ENCODE assay signal across 11 cellular contexts in the genomic region with DNA sequence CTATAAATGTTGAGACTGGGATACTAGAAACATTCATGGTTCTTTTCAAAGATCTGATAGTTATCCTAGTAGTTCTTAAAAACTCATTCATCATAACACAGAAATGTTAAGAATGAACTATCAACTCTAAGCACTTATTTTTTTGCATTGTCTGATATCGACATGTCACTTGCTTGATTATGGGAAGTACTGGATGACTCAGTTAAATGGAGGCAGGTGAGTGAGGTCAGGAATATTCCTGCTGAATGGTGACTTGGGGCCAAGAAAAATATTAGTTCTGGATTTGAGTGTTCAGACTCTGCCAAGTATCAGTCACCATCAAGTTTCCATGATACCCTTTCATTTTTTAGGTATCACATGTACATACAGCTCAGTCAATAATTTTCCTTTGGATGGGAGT.
DNase-seq lines count a peak whose midpoint lies in the region; ATAC-seq and FAIRE-seq lines count a peak whose summit lies in the region.
"Had no signal": no experiment of that assay in that cellular context is flagged by ENCODE, and none has a peak within 500 bp of the region (broad histone marks: within the 10 kb centered on the region; RNA-seq: fewer than 3 reads in every experiment).

No MANE protein-coding gene starts in this region.

- H3K4me2 ChIP-seq in skeletal muscle satellite cell (ENCODE audit: low read length): peak overlapping the region; percentile 51

- no peaks in the 10 kb centered on the region for H3K27me3 ChIP-seq in skeletal muscle satellite cell (ENCODE audit: control insufficient read depth, insufficient read depth, low read length)

- no peak overlapping the region for H3K27ac Mint-ChIP-seq in activated naive CD8-positive, alpha-beta T cell treated with anti-CD3 and anti-CD28 coated beads, Interleukin-2, amount 50 U/mL, for 24 hours

- H3K9me3 ChIP-seq in skeletal muscle satellite cell (replicated peaks; ENCODE audit: low read length): no peaks in the 10 kb centered on the region

- no peak overlapping the region for H3K4me3 ChIP-seq in skeletal muscle satellite cell (ENCODE audit: low read length)

- peak overlapping the region; percentile 36 for H3K9ac ChIP-seq in skeletal muscle satellite cell (ENCODE audit: low read depth, low read length)

- peak; percentile 25 for DNase-seq in HTR-8/SVneo (ENCODE audit: insufficient read length, low spot score)
- peak; percentile 9 to 34 for DNase-seq in SW 1271 (lab: John Stamatoyannopoulos, UW)
- peak; percentile 70 for DNase-seq in fibroblast of the conjunctiva (ENCODE audit: low read depth)
- DNase-seq in MV-4-11 (lab: John Stamatoyannopoulos, UW): no peak
- DNase-seq in NCI-H524 treated with DMSO at 0.1 percent for 48 hours (lab: John Stamatoyannopoulos, UW): no peak
- DNase-seq in activated naive CD8-positive, alpha-beta T cell treated with anti-CD3 and anti-CD28 coated beads, Interleukin-2, amount 50 U/mL, for 24 hours: no peak
- DNase-seq: activated CD8-positive, alpha-beta memory T cell treated with anti-CD3 and anti-CD28 coated beads, Interleukin-2, amount 50 U/mL, for 48 hours; GDM1; islet precursor cell; posterior cingulate gyrus had no signal

- H3K4me1 ChIP-seq in skeletal muscle satellite cell (ENCODE audit: control insufficient read depth, insufficient read depth, low read length): peaks cover 15% of the 10 kb centered on the region

- H3K9me3 Mint-ChIP-seq in activated naive CD8-positive, alpha-beta T cell treated with anti-CD3 and anti-CD28 coated beads, Interleukin-2, amount 50 U/mL, for 24 hours: peaks cover 35% of the 10 kb centered on the region

- no peaks in the 10 kb centered on the region for H3K27me3 Mint-ChIP-seq in activated naive CD8-positive, alpha-beta T cell treated with anti-CD3 and anti-CD28 coated beads, Interleukin-2, amount 50 U/mL, for 24 hours

- ATAC-seq in activated naive CD8-positive, alpha-beta T cell treated with anti-CD3 and anti-CD28 coated beads, Interleukin-2, amount 50 U/mL, for 24 hours: no peak

- no peaks in the 10 kb centered on the region for H3K36me3 ChIP-seq in skeletal muscle satellite cell (ENCODE audit: insufficient read depth, low read length)

- peak; percentile 67 for FAIRE-seq in HTR-8/SVneo (lab: Jason Lieb, UNC)

- H3K4me3 Mint-ChIP-seq in activated naive CD8-positive, alpha-beta T cell treated with anti-CD3 and anti-CD28 coated beads, Interleukin-2, amount 50 U/mL, for 24 hours: no peak overlapping the region

- peaks cover 31% of the 10 kb centered on the region for H3K36me3 Mint-ChIP-seq in activated naive CD8-positive, alpha-beta T cell treated with anti-CD3 and anti-CD28 coated beads, Interleukin-2, amount 50 U/mL, for 24 hours (ENCODE audit: low read depth)

- peaks cover 31% of the 10 kb centered on the region for H3K4me1 Mint-ChIP-seq in activated naive CD8-positive, alpha-beta T cell treated with anti-CD3 and anti-CD28 coated beads, Interleukin-2, amount 50 U/mL, for 24 hours

Comparison
In these comparisons a context has a peak if more than half of its experiments do, and no peak if none do; other contexts are left out.
1. DNase-seq: peak in HTR-8/SVneo (single experiment), SW 1271 (2 of 2) and fibroblast of the conjunctiva (single experiment); none in MV-4-11 (single experiment), NCI-H524 treated with DMSO at 0.1 percent for 48 hours (single experiment) and activated naive CD8-positive, alpha-beta T cell treated with anti-CD3 and anti-CD28 coated beads, Interleukin-2, amount 50 U/mL, for 24 hours (single experiment).